Comparison of ENCODE assay signal across 2 cellular contexts in genomic region chr14:35587373-35587772, GRCh38. TPM values are rescaled to one million over a fixed set of nuclear protein-coding genes. Genes with fewer than 3 reads are reported as not detected.
"Had no signal": no experiment of that assay in that cellular context is flagged by ENCODE, and none has a peak within 500 bp of the region (broad histone marks: within the 10 kb centered on the region; RNA-seq: fewer than 3 reads in every experiment).

No MANE protein-coding gene starts in this region.

RNA-seq across cellular contexts. Expression of gene INSM2, which starts 53.4 kb away (rescaled TPM):
- total RNA-seq: IMR-90 had no signal
- polyA plus RNA-seq: IgD-negative memory B cell, IMR-90 had no signal
